Comparison of ENCODE assay signal across 15 cellular contexts in the genomic region with DNA sequence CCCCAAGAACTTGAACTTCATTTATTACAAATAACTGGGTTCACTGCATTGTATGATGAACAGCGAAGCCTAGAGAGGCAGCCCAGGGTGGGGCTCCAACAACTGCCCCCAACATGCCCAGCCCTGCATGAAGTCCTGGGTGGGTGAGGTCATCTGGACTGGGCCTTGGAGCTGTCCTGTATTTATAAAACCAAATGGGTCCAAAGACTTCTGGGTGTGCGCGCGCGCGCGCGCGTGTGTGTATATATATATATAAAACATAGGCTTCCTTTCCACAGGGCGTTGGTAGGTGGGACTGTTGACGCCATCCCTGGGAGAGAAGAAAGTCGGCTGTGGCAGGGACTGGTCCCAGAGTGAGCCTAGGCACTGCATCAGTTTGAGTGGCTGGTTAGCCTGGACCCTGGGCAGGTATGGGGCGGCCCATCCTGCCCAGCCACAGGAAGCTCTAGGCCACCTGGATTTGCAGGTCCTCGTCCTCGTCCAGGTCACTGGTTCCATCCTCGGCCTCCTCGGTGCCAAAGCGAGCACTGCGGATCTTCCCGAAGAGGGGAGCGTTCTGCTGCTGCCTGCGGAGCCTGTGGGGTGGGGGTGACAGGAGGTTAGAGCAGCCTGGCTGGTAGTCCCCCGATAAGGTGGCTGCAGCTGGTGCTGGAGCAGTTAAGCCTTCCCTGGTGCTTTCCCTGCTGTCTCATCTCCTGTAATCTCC. TPM values are rescaled to one million over a fixed set of nuclear protein-coding genes. Genes with fewer than 3 reads are reported as not detected.
"Had no signal": no experiment of that assay in that cellular context is flagged by ENCODE, and none has a peak within 500 bp of the region (broad histone marks: within the 10 kb centered on the region; RNA-seq: fewer than 3 reads in every experiment).

No MANE protein-coding gene starts in this region.

- H3K4me3 ChIP-seq: breast epithelium, gastroesophageal sphincter, left lung, SJSA1, thyroid gland had no signal

- H3K4me1 ChIP-seq: breast epithelium had no signal

- H3K27ac ChIP-seq: breast epithelium, gastroesophageal sphincter, SJSA1, thyroid gland had no signal

- DNase-seq: activated CD4-positive, CD25-positive, alpha-beta regulatory T cell treated with anti-CD3 and anti-CD28 coated beads, Interleukin-2, amount 50 U/mL, for 72 hours; activated naive CD4-positive, alpha-beta T cell; activated naive CD8-positive, alpha-beta T cell treated with anti-CD3 and anti-CD28 coated beads, Interleukin-2, amount 10 ng/mL, durations not matched to agents 7 days and 5 days; nephron progenitor cell; stimulated activated CD4-positive, alpha-beta T cell treated with anti-CD3 and anti-CD28 coated beads, Interleukin-12 subunit alpha, Interleukin-12 subunit beta, amount 100 ng/mL, for 4 hours; stimulated activated CD4-positive, alpha-beta T cell treated with anti-CD3 and anti-CD28 coated beads, Interleukin-2, amount 100 ng/mL, for 24 hours; T-cell; T-helper 9 cell; thyroid gland had no signal

- ATAC-seq: gastroesophageal sphincter, T-cell had no signal

- H3K9me3 ChIP-seq: breast epithelium, gastroesophageal sphincter, left lung, SJSA1, thyroid gland had no signal

- H3K27me3 ChIP-seq: breast epithelium, left lung, SJSA1, thyroid gland had no signal

- H3K36me3 ChIP-seq: breast epithelium had no signal

RNA-seq across cellular contexts. Expression of gene ADGRG5, which starts 30.0 kb away (rescaled TPM):
- total RNA-seq: pulmonary artery endothelial cell, SJSA1 had no signal
- polyA plus RNA-seq: keratinocyte had no signal
